In the genomic region with DNA sequence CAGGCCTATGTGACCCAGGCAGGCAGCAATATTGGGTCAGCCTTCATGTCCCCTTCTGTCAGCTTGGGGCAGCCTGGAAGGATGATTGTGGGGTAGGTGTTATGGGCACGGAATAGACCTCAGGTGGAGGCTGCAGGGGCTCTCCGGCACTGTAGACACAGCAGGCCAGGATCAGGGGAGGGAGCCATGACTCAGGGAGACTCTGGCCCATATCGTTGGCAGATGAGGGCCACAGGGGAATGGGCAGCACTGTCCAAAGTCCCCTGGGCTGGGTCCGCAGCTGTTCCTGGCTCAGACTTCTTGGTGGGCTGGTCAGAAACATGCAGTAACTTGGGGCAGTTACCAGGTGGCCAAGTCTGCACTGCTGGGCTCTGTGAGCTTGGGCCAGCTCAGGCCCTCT, we compare ENCODE assay signal across 6 cellular contexts.
A peak's percentile ranks its signal among the peaks of the same experiment; 100 is the strongest.
DNase-seq lines count a peak whose midpoint lies in the region; ATAC-seq, FAIRE-seq and TF ChIP-seq lines count a peak whose summit lies in the region.
"Not testable (repeated sequence)": the region's sequence is repeated elsewhere in the genome, so short reads cannot be mapped to it uniquely, and the experiment has no call there.

No MANE protein-coding gene starts in this region.

- H3K36me3 ChIP-seq in endodermal cell (ENCODE audit: control insufficient read depth, insufficient read depth, low read length); mucosa of descending colon (ENCODE audit: low read depth); small intestine (ENCODE audit: control insufficient read depth in 2 of 2, insufficient read depth in 2 of 2, low read length in 2 of 2): not testable (repeated sequence)

- H3K9ac ChIP-seq in endodermal cell (ENCODE audit: extremely low read depth, low read length, poor library complexity, severe bottlenecking), result not testable (repeated sequence)

- H3K27me3 ChIP-seq in endodermal cell (ENCODE audit: control insufficient read depth, insufficient read depth, low read length, poor library complexity, severe bottlenecking); small intestine (ENCODE audit: control insufficient read depth in 2 of 2, insufficient read depth in 2 of 2, low read length in 2 of 2): not testable (repeated sequence)

- not testable (repeated sequence) for H3K4me1 ChIP-seq in endodermal cell (ENCODE audit: control insufficient read depth, insufficient read depth, low read length); mucosa of descending colon (ENCODE audit: low read depth); small intestine (ENCODE audit: control insufficient read depth in 2 of 2, insufficient read depth in 1 of 2, low read depth in 1 of 2, low read length in 1 of 2)

- POLR2A ChIA-PET in MCF 10A (lab: Yijun Ruan, JAX), result not testable (repeated sequence)

- H3K4me3 Mint-ChIP-seq in CD14-positive monocyte; MCF 10A (ENCODE audit: unreplicated experiment); endodermal cell: not testable (repeated sequence)

- peak; percentile 59 for ATAC-seq in left colon
- peak; percentile 60 for ATAC-seq in mucosa of descending colon

- WGBS in endodermal cell (ENCODE audit: insufficient coverage in 1 of 2, insufficient read length in 1 of 2), 2 experiments, result 85% methylated on average over 3 of the region's 4 CpGs; no CpG with 5 or more reads in 1 of the 2 experiments
- 34 to 75% (median 36%) methylated on average over 4 of the region's 4 CpGs for WGBS in small intestine, 3 donors

- intact Hi-C loops in CD14-positive monocyte (cut with micrococcal nuclease); MCF 10A (cut with micrococcal nuclease); left colon (cut with DNase I, micrococcal nuclease); mucosa of descending colon (cut with DNase I, micrococcal nuclease): not testable (repeated sequence)

- TF ChIP-seq CTCF in CD14-positive monocyte (IDR thresholded peaks at IDR 0.05); MCF 10A (IDR thresholded peaks at IDR 0.05; ENCODE audit: unreplicated experiment); endodermal cell (conservative IDR thresholded peaks at IDR 0.05); mucosa of descending colon (IDR thresholded peaks at IDR 0.05): not testable (repeated sequence)

- not testable (repeated sequence) for H3K27me3 Mint-ChIP-seq in CD14-positive monocyte (ENCODE audit: low read depth in 3 of 3); MCF 10A (ENCODE audit: insufficient read depth, unreplicated experiment); endodermal cell (ENCODE audit: insufficient read depth)

- not testable (repeated sequence) for H3K4me3 ChIP-seq in endodermal cell (ENCODE audit: low read length); mucosa of descending colon
- peak overlapping the region in 1 of 2 donors; percentile 28 for H3K4me3 ChIP-seq in small intestine (ENCODE audit: low read depth in 1 of 2, low read length in 2 of 2)

- peaks cover 34% of the 10 kb centered on the region for H3K4me1 Mint-ChIP-seq in CD14-positive monocyte
- H3K4me1 Mint-ChIP-seq in MCF 10A (ENCODE audit: insufficient read depth, unreplicated experiment); endodermal cell: not testable (repeated sequence)

- FAIRE-seq in small intestine (lab: Jason Lieb, UNC), result not testable (repeated sequence)

- H3K9me3 ChIP-seq in endodermal cell (ENCODE audit: control insufficient read depth, low read length); mucosa of descending colon; small intestine (ENCODE audit: control insufficient read depth, low read depth): not testable (repeated sequence)

- BruUV-seq in MCF 10A (replicated peaks; lab: Mats Ljungman, UMichigan), result not testable (repeated sequence)

- H3K36me3 Mint-ChIP-seq in CD14-positive monocyte; MCF 10A (ENCODE audit: insufficient read depth, unreplicated experiment); endodermal cell (ENCODE audit: low read depth): not testable (repeated sequence)

- peak overlapping the region; percentile 40 to 93 (median 90) for H3K27ac Mint-ChIP-seq in CD14-positive monocyte
- H3K27ac Mint-ChIP-seq in MCF 10A (ENCODE audit: low read depth, unreplicated experiment), result peak overlapping the region; percentile 31
- H3K27ac Mint-ChIP-seq in endodermal cell, result peak overlapping the region; percentile 39

- not testable (repeated sequence) for H3K27ac ChIP-seq in endodermal cell (ENCODE audit: low read depth, low read length)
- peak overlapping the region in 1 of 2 donors; percentile 73 for H3K27ac ChIP-seq in small intestine (ENCODE audit: low read depth in 1 of 2, low read length in 1 of 2)

- CTCF ChIA-PET in MCF 10A (lab: Yijun Ruan, JAX), result not testable (repeated sequence)

- not testable (repeated sequence) for H3K9me3 Mint-ChIP-seq in CD14-positive monocyte; MCF 10A (ENCODE audit: unreplicated experiment)
- peaks cover 20% of the 10 kb centered on the region for H3K9me3 Mint-ChIP-seq in endodermal cell

- DNase-seq in CD14-positive monocyte (ENCODE audit: low spot score) (peak; percentile 35), small intestine (peak; percentile 67)
- not testable (repeated sequence) for DNase-seq in MCF 10A (ENCODE audit: unreplicated experiment); endodermal cell; left colon; mucosa of descending colon

Comparison
In these comparisons a context has a peak if more than half of its experiments do, and no peak if none do; other contexts are left out.
1. H3K27ac Mint-ChIP-seq: peak in every context shown above with its lines; median percentile 90 in CD14-positive monocyte; 39 in endodermal cell; 31 in MCF 10A.